ENCODE assay signal across 24 cellular contexts in the genomic region with DNA sequence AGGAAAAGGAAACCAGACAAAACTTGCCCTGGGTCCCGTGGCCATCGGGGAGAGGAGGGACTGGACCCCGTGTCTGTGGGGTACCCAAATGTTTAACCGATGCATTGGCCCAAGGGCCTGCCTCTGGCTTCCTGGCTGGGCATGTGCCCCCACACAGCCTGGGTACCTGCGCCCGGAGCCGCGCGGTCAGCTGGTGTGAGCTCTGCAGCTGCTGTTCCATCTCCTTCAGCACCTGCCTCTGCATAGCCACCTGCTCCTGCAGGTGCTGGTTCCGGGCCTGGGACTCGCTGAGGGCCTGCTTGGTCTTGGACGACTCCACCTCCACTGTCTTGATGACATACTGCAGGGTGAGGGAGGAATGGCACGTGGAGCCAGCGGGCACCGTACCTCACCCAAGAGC. TPM values are rescaled to one million over a fixed set of nuclear protein-coding genes. Genes with fewer than 3 reads are reported as not detected.
"Had no signal": no experiment of that assay in that cellular context is flagged by ENCODE, and none has a peak within 500 bp of the region (broad histone marks: within the 10 kb centered on the region; RNA-seq: fewer than 3 reads in every experiment).

No MANE protein-coding gene starts in this region.

- H3K9me3 ChIP-seq: SJCRH30, SK-N-SH had no signal

- H3K9me3 Mint-ChIP-seq: activated CD4-positive, alpha-beta memory T cell treated with anti-CD3 and anti-CD28 coated beads, Interleukin-2, amount 10 ng/mL, durations not matched to agents 7 days and 5 days; activated naive CD4-positive, alpha-beta T cell treated with anti-CD3 and anti-CD28 coated beads, Interleukin-2, amount 10 ng/mL, durations not matched to agents 7 days and 5 days; activated naive CD8-positive, alpha-beta T cell treated with anti-CD3 and anti-CD28 coated beads for 36 hours; activated T-helper 17 cell treated with anti-CD3 and anti-CD28 coated beads, Interleukin-2, amount 50 U/mL, for 72 hours; IgD-negative memory B cell had no signal

- H3K27ac ChIP-seq: brain microvascular endothelial cell, cardiac muscle cell, SJCRH30, VCaP had no signal

- H3K4me1 ChIP-seq: SJCRH30 had no signal

- H3K27me3 ChIP-seq: brain microvascular endothelial cell, cardiac muscle cell, SJCRH30 had no signal

- H3K4me3 ChIP-seq: cardiac muscle cell, SJCRH30 had no signal

- H3K4me1 Mint-ChIP-seq: activated CD4-positive, alpha-beta memory T cell treated with anti-CD3 and anti-CD28 coated beads, Interleukin-2, amount 10 ng/mL, durations not matched to agents 7 days and 5 days; activated naive CD4-positive, alpha-beta T cell treated with anti-CD3 and anti-CD28 coated beads, Interleukin-2, amount 10 ng/mL, durations not matched to agents 7 days and 5 days; activated naive CD8-positive, alpha-beta T cell treated with anti-CD3 and anti-CD28 coated beads for 36 hours; activated T-helper 17 cell treated with anti-CD3 and anti-CD28 coated beads, Interleukin-2, amount 50 U/mL, for 72 hours; IgD-negative memory B cell had no signal

- H3K27me3 Mint-ChIP-seq: activated CD4-positive, alpha-beta memory T cell treated with anti-CD3 and anti-CD28 coated beads, Interleukin-2, amount 10 ng/mL, durations not matched to agents 7 days and 5 days; activated naive CD8-positive, alpha-beta T cell treated with anti-CD3 and anti-CD28 coated beads for 36 hours; activated T-helper 17 cell treated with anti-CD3 and anti-CD28 coated beads, Interleukin-2, amount 50 U/mL, for 72 hours; IgD-negative memory B cell had no signal

- H3K9ac ChIP-seq: SK-N-SH had no signal

- DNase-seq: activated CD4-positive, alpha-beta memory T cell treated with anti-CD3 and anti-CD28 coated beads, Interleukin-2, amount 10 ng/mL, durations not matched to agents 7 days and 5 days; activated CD4-positive, alpha-beta T cell treated with anti-CD3 and anti-CD28 coated beads, Interleukin-2, amount 50 U/mL, for 1 hour; activated CD4-positive, CD25-positive, alpha-beta regulatory T cell; activated gamma-delta T cell treated with Interleukin-2 at 50 U/mL for 16 hours; activated naive CD4-positive, alpha-beta T cell treated with anti-CD3 and anti-CD28 coated beads, Interleukin-2, amount 10 ng/mL, durations not matched to agents 7 days and 5 days; activated naive CD8-positive, alpha-beta T cell treated with anti-CD3 and anti-CD28 coated beads for 36 hours; activated T-cell treated with anti-CD3 and anti-CD28 coated beads for 4 hours; activated T-cell treated with anti-CD3 and anti-CD28 coated beads, Interleukin-2, amount 50 U/mL, for 48 hours; brain microvascular endothelial cell; KG1; NCI-H1048; NCI-H146; NCI-H2029; NCI-H2227 treated with DMSO at 0.1 percent for 48 hours; NCI-H446 treated with DMSO at 0.1 percent for 48 hours; NCI-H526 treated with DMSO at 0.1 percent for 48 hours; SJCRH30; SK-N-SH; T-helper 1 cell had no signal

- H3K36me3 ChIP-seq: SJCRH30 had no signal

- H3K4me3 Mint-ChIP-seq: activated CD4-positive, alpha-beta memory T cell treated with anti-CD3 and anti-CD28 coated beads, Interleukin-2, amount 10 ng/mL, durations not matched to agents 7 days and 5 days; activated naive CD4-positive, alpha-beta T cell treated with anti-CD3 and anti-CD28 coated beads, Interleukin-2, amount 10 ng/mL, durations not matched to agents 7 days and 5 days; activated naive CD8-positive, alpha-beta T cell treated with anti-CD3 and anti-CD28 coated beads for 36 hours; activated T-helper 17 cell treated with anti-CD3 and anti-CD28 coated beads, Interleukin-2, amount 50 U/mL, for 72 hours; IgD-negative memory B cell had no signal

- H3K4me2 ChIP-seq: SK-N-SH had no signal

- H3K27ac Mint-ChIP-seq: activated CD4-positive, alpha-beta memory T cell treated with anti-CD3 and anti-CD28 coated beads, Interleukin-2, amount 10 ng/mL, durations not matched to agents 7 days and 5 days; activated naive CD4-positive, alpha-beta T cell treated with anti-CD3 and anti-CD28 coated beads, Interleukin-2, amount 10 ng/mL, durations not matched to agents 7 days and 5 days; activated naive CD8-positive, alpha-beta T cell treated with anti-CD3 and anti-CD28 coated beads for 36 hours; activated T-helper 17 cell treated with anti-CD3 and anti-CD28 coated beads, Interleukin-2, amount 50 U/mL, for 72 hours; IgD-negative memory B cell had no signal

- H3K36me3 Mint-ChIP-seq: activated naive CD4-positive, alpha-beta T cell treated with anti-CD3 and anti-CD28 coated beads, Interleukin-2, amount 10 ng/mL, durations not matched to agents 7 days and 5 days; activated naive CD8-positive, alpha-beta T cell treated with anti-CD3 and anti-CD28 coated beads for 36 hours; IgD-negative memory B cell had no signal

RNA-seq across cellular contexts. Expression of a gene that starts 31.9 kb away (rescaled TPM):
- total RNA-seq: activated CD4-positive, alpha-beta memory T cell treated with anti-CD3 and anti-CD28 coated beads, Interleukin-2, amount 10 ng/mL, durations not matched to agents 7 days and 5 days; T-helper 2 cell treated with Interferon-gamma antibody and Interleukin-4, amounts not matched to agents 100 ng/mL and 5 ng/mL, for 36 hours had no signal
- polyA plus RNA-seq: IgD-negative memory B cell had no signal
